In genomic region chr1:111481387-111482221, GRCh38 we compare ENCODE assay signal across 8 cellular contexts. TPM values are rescaled to one million over a fixed set of nuclear protein-coding genes. Genes with fewer than 3 reads are reported as not detected.
DNase-seq lines count a peak whose midpoint lies in the region; ATAC-seq and TF ChIP-seq lines count a peak whose summit lies in the region.

No MANE protein-coding gene starts in this region.

- H3K9me3 ChIP-seq in NT2/D1 (ENCODE audit: insufficient read depth, low read length) (no peaks in the 10 kb centered on the region), fibroblast of lung (ENCODE audit: control insufficient read depth, insufficient read depth, low read depth, low read length) (no peaks in the 10 kb centered on the region)

- H3K4me1 ChIP-seq in NT2/D1 (ENCODE audit: insufficient read depth, insufficient read length) (no peaks in the 10 kb centered on the region), fibroblast of lung (ENCODE audit: control insufficient read depth, extremely low read depth, insufficient read depth, low read length) (no peaks in the 10 kb centered on the region)

- no peak overlapping the region for H3K4me3 ChIP-seq in NT2/D1 (ENCODE audit: insufficient read length, low read depth)
- H3K4me3 ChIP-seq in fibroblast of lung (replicated peaks in 1 of 4; ENCODE audit: control extremely low read depth in 1 of 4, insufficient read depth in 1 of 4, low read depth in 3 of 4, low read length in 4 of 4), result no peak overlapping the region

- ATAC-seq in HG03139 (IDR thresholded peaks at IDR 0.05; ENCODE audit: unreplicated experiment), result peak; percentile 63
- ATAC-seq in activated T-cell treated with anti-CD3 and anti-CD28 coated beads, Interleukin-2, amount 50 U/mL, for 4 hours, result peak; percentile 57 to 68
- peak; percentile 50 to 74 for ATAC-seq in naive thymus-derived CD8-positive, alpha-beta T cell
- no peak for ATAC-seq in GM18907 (IDR thresholded peaks at IDR 0.05; ENCODE audit: unreplicated experiment)

- H3K27me3 ChIP-seq in NT2/D1 (ENCODE audit: insufficient read depth, insufficient read length) (no peaks in the 10 kb centered on the region), fibroblast of lung (ENCODE audit: control insufficient read depth, insufficient read depth, low read length) (no peaks in the 10 kb centered on the region)

- H3K4me3 Mint-ChIP-seq in activated T-cell treated with anti-CD3 and anti-CD28 coated beads, Interleukin-2, amount 50 U/mL, for 4 hours, result no peak overlapping the region
- no peak overlapping the region for H3K4me3 Mint-ChIP-seq in naive thymus-derived CD8-positive, alpha-beta T cell

- H3K36me3 Mint-ChIP-seq in activated T-cell treated with anti-CD3 and anti-CD28 coated beads, Interleukin-2, amount 50 U/mL, for 4 hours (ENCODE audit: insufficient read depth), result peaks cover 8% of the 10 kb centered on the region
- peaks cover 11 to 20% (median 12%) of the 10 kb centered on the region in 3 donors for H3K36me3 Mint-ChIP-seq in naive thymus-derived CD8-positive, alpha-beta T cell

- no peak overlapping the region for H3K4me2 ChIP-seq in fibroblast of lung (ENCODE audit: extremely low read depth, insufficient read depth, low read length)

- H3K36me3 ChIP-seq in NT2/D1 (ENCODE audit: insufficient read depth, insufficient read length, low read length) (no peaks in the 10 kb centered on the region), fibroblast of lung (ENCODE audit: control insufficient read depth, insufficient read depth, low read length) (no peaks in the 10 kb centered on the region)

- POLR2A ChIA-PET in naive thymus-derived CD8-positive, alpha-beta T cell (lab: Charles Lee), result interaction anchor here (0.9 to 1.3 kb wide), 3 partner anchors 10 to 26 kb away, joined by 3 to 4 read pairs (median 3); no protein-coding TSS in a partner anchor

- peak; percentile 82 to 84 for TF ChIP-seq CTCF in fibroblast of lung (conservative IDR thresholded peaks at IDR 0.05 in 1 of 2, IDR thresholded peaks at IDR 0.05 in 1 of 2; ENCODE audit: low read depth in 1 of 2, low read length in 2 of 2)

- no peaks in the 10 kb centered on the region for H3K79me2 ChIP-seq in fibroblast of lung (ENCODE audit: control insufficient read depth, insufficient read depth, low read length)

- H3K27ac ChIP-seq in fibroblast of lung (ENCODE audit: insufficient read depth, low read length) (no peak overlapping the region), substantia nigra (ENCODE audit: low read depth, low read length, poor library complexity, severe bottlenecking) (peak overlapping the region; percentile 47)

- no peak overlapping the region for H2AFZ ChIP-seq in fibroblast of lung (ENCODE audit: low read length)

- DNase-seq in DMS 273 treated with DMSO at 0.1 percent for 48 hours (lab: John Stamatoyannopoulos, UW), result peak; percentile 16
- peak; percentile 51 for DNase-seq in NT2/D1 (ENCODE audit: low read depth, low spot score)
- DNase-seq in activated T-cell treated with anti-CD3 and anti-CD28 coated beads, Interleukin-2, amount 50 U/mL, for 4 hours, result peak; percentile 51
- peak; percentile 45 to 70 for DNase-seq in fibroblast of lung (ENCODE audit: low read depth in 2 of 2)
- DNase-seq in naive thymus-derived CD8-positive, alpha-beta T cell, result peak; percentile 34 to 78 (median 47)
- DNase-seq in substantia nigra (lab: John Stamatoyannopoulos, UW), result peak in 46 of 49 donors; percentile 26 to 86 (median 70)

- H3K4me1 Mint-ChIP-seq in activated T-cell treated with anti-CD3 and anti-CD28 coated beads, Interleukin-2, amount 50 U/mL, for 4 hours (ENCODE audit: low read depth), result peaks cover 39% of the 10 kb centered on the region
- peaks cover 26 to 62% (median 55%) of the 10 kb centered on the region in 4 donors for H3K4me1 Mint-ChIP-seq in naive thymus-derived CD8-positive, alpha-beta T cell

- H3K9ac ChIP-seq in NT2/D1 (ENCODE audit: insufficient read length, low read depth) (no peak overlapping the region), fibroblast of lung (ENCODE audit: insufficient read depth, low read length) (no peak overlapping the region)

- H3K9me3 Mint-ChIP-seq in activated T-cell treated with anti-CD3 and anti-CD28 coated beads, Interleukin-2, amount 50 U/mL, for 4 hours, result peaks cover 6% of the 10 kb centered on the region
- H3K9me3 Mint-ChIP-seq in naive thymus-derived CD8-positive, alpha-beta T cell, result no peaks in the 10 kb centered on the region

- H4K20me1 ChIP-seq in fibroblast of lung (ENCODE audit: control insufficient read depth, extremely low read depth, insufficient read depth, low read length), result no peaks in the 10 kb centered on the region

- H3K27ac Mint-ChIP-seq in naive thymus-derived CD8-positive, alpha-beta T cell, result peak overlapping the region in 3 of 10 donors; percentile 48 to 83 (median 65)

- no peaks in the 10 kb centered on the region for H3K27me3 Mint-ChIP-seq in activated T-cell treated with anti-CD3 and anti-CD28 coated beads, Interleukin-2, amount 50 U/mL, for 4 hours (ENCODE audit: low read depth)
- H3K27me3 Mint-ChIP-seq in naive thymus-derived CD8-positive, alpha-beta T cell, result no peaks in the 10 kb centered on the region

RNA-seq across cellular contexts. Expression of gene C1orf162, which starts 7.8 kb away (rescaled TPM):
- total RNA-seq in activated T-cell treated with anti-CD3 and anti-CD28 coated beads, Interleukin-2, amount 50 U/mL, for 4 hours, result 1 to 10 TPM; 2.6 to 3.6 (median 2.6) TPM
- total RNA-seq in fibroblast of lung, result 0.26 and 0.33 TPM in 2 replicates
- polyA plus RNA-seq in fibroblast of lung, result 0.03 and 0.11 TPM in 2 replicates
- polyA plus RNA-seq in fibroblast of lung (2012), result 0.13 TPM in 1 of 2 replicates, not detected in the other
- polyA minus RNA-seq in fibroblast of lung (ENCODE audit: low replicate concordance), result not detected in 2 replicates
- total RNA-seq in naive thymus-derived CD8-positive, alpha-beta T cell, result 10 to 100 TPM; 58.1 to 59.7 TPM
- polyA plus RNA-seq in naive thymus-derived CD8-positive, alpha-beta T cell, result 100 to 1,000 TPM; 159 to 250 (median 243) TPM

RNA-seq across cellular contexts. Expression of gene ADORA3, which starts 21.8 kb away (rescaled TPM):
- not detected for total RNA-seq in activated T-cell treated with anti-CD3 and anti-CD28 coated beads, Interleukin-2, amount 50 U/mL, for 4 hours
- not detected in 2 replicates for total RNA-seq in fibroblast of lung
- polyA plus RNA-seq in fibroblast of lung, result not detected in 2 replicates
- not detected in 2 replicates for polyA plus RNA-seq in fibroblast of lung (2012)
- polyA minus RNA-seq in fibroblast of lung (ENCODE audit: low replicate concordance), result not detected in 2 replicates
- under 1 TPM in 1 of 2 experiments, not detected in 1; 0.62 TPM for total RNA-seq in naive thymus-derived CD8-positive, alpha-beta T cell
- not detected for polyA plus RNA-seq in naive thymus-derived CD8-positive, alpha-beta T cell

RNA-seq across cellular contexts. Expression of gene TMIGD3, which starts 21.8 kb away (rescaled TPM):
- total RNA-seq in activated T-cell treated with anti-CD3 and anti-CD28 coated beads, Interleukin-2, amount 50 U/mL, for 4 hours, result not detected
- total RNA-seq in fibroblast of lung, result not detected in 2 replicates
- polyA plus RNA-seq in fibroblast of lung, result not detected in 2 replicates
- not detected in 2 replicates for polyA plus RNA-seq in fibroblast of lung (2012)
- not detected in 2 replicates for polyA minus RNA-seq in fibroblast of lung (ENCODE audit: low replicate concordance)
- not detected for total RNA-seq in naive thymus-derived CD8-positive, alpha-beta T cell
- polyA plus RNA-seq in naive thymus-derived CD8-positive, alpha-beta T cell, result not detected

RNA-seq across cellular contexts. Expression of gene ATP5PB, which starts 32.3 kb away (rescaled TPM):
- 100 to 1,000 TPM; 301 to 332 (median 319) TPM for total RNA-seq in activated T-cell treated with anti-CD3 and anti-CD28 coated beads, Interleukin-2, amount 50 U/mL, for 4 hours
- 162 and 217 TPM in 2 replicates for total RNA-seq in fibroblast of lung
- 417 and 458 TPM in 2 replicates for polyA plus RNA-seq in fibroblast of lung
- 320 and 364 TPM in 2 replicates for polyA plus RNA-seq in fibroblast of lung (2012)
- 24.4 and 28.0 TPM in 2 replicates for polyA minus RNA-seq in fibroblast of lung (ENCODE audit: low replicate concordance)
- total RNA-seq in naive thymus-derived CD8-positive, alpha-beta T cell, result 100 to 1,000 TPM; 105 to 115 TPM
- 100 to 1,000 TPM; 411 to 437 (median 416) TPM for polyA plus RNA-seq in naive thymus-derived CD8-positive, alpha-beta T cell

RNA-seq across cellular contexts. Expression of gene WDR77, which starts 32.5 kb away (rescaled TPM):
- 10 to 100 TPM; 89.6 to 95.0 (median 93.7) TPM for total RNA-seq in activated T-cell treated with anti-CD3 and anti-CD28 coated beads, Interleukin-2, amount 50 U/mL, for 4 hours
- total RNA-seq in fibroblast of lung, result 20.3 and 21.8 TPM in 2 replicates
- polyA plus RNA-seq in fibroblast of lung, result 62.0 and 87.8 TPM in 2 replicates
- polyA plus RNA-seq in fibroblast of lung (2012), result 22.6 and 37.8 TPM in 2 replicates
- polyA minus RNA-seq in fibroblast of lung (ENCODE audit: low replicate concordance), result 221 and 251 TPM in 2 replicates
- total RNA-seq in naive thymus-derived CD8-positive, alpha-beta T cell, result 10 to 100 TPM; 35.4 to 35.9 TPM
- 10 to 100 TPM; 36.9 to 44.6 (median 43.9) TPM for polyA plus RNA-seq in naive thymus-derived CD8-positive, alpha-beta T cell

Comparison
In these comparisons a context has a peak if more than half of its experiments do, and no peak if none do; other contexts are left out.
1. DNase-seq: peak in every context shown above with its lines; median percentile 70 in substantia nigra; 58 in fibroblast of lung; 51 in NT2/D1; 51 in activated T-cell treated with anti-CD3 and anti-CD28 coated beads, Interleukin-2, amount 50 U/mL, for 4 hours; 47 in naive thymus-derived CD8-positive, alpha-beta T cell; 16 in DMS 273 treated with DMSO at 0.1 percent for 48 hours.
2. RNA of gene C1orf162, which starts 7.8 kb away (total RNA-seq): 58.1 to 59.7 TPM in naive thymus-derived CD8-positive, alpha-beta T cell; 2.6 to 3.6 TPM in activated T-cell treated with anti-CD3 and anti-CD28 coated beads, Interleukin-2, amount 50 U/mL, for 4 hours and 0.26 to 0.33 TPM in fibroblast of lung; every median in the first group is over 10 times any median in the second.